ENCODE assay signal across 19 cellular contexts in genomic region chr20:51403465-51404220, GRCh38.
DNase-seq lines count a peak whose midpoint lies in the region; ATAC-seq and TF ChIP-seq lines count a peak whose summit lies in the region.
"Had no signal": no experiment of that assay in that cellular context is flagged by ENCODE, and none has a peak within 500 bp of the region (broad histone marks: within the 10 kb centered on the region; RNA-seq: fewer than 3 reads in every experiment).

No MANE protein-coding gene starts in this region.

- H3K36me3 Mint-ChIP-seq in activated CD4-positive, alpha-beta T cell treated with anti-CD3 and anti-CD28 coated beads, Interleukin-2, amount 10 ng/mL, durations not matched to agents 7 days and 5 days (ENCODE audit: low read depth), result peaks cover 90% of the 10 kb centered on the region
- H3K36me3 Mint-ChIP-seq in activated naive CD8-positive, alpha-beta T cell treated with anti-CD3 and anti-CD28 coated beads, Interleukin-2, amount 50 U/mL, for 24 hours (ENCODE audit: low read depth), result peaks cover 89% of the 10 kb centered on the region
- H3K36me3 Mint-ChIP-seq: brain had no signal

- H3K4me2 ChIP-seq in OCI-LY1 (ENCODE audit: low read length), result no peak overlapping the region

- peaks cover 79% of the 10 kb centered on the region for H3K4me1 ChIP-seq in OCI-LY1 (ENCODE audit: insufficient read depth, low read length, severe bottlenecking)
- no peaks in the 10 kb centered on the region for H3K4me1 ChIP-seq in ascending aorta
- H3K4me1 ChIP-seq: sigmoid colon had no signal

- H3K9me3 ChIP-seq in OCI-LY1 (ENCODE audit: low read length), result no peaks in the 10 kb centered on the region
- no peaks in the 10 kb centered on the region for H3K9me3 ChIP-seq in ascending aorta
- H3K9me3 ChIP-seq: sigmoid colon, upper lobe of left lung had no signal

- no peaks in the 10 kb centered on the region for H3F3A ChIP-seq in OCI-LY1 (ENCODE audit: insufficient read depth, low read length)

- TF ChIP-seq CTCF in OCI-LY1 (IDR thresholded peaks at IDR 0.05; ENCODE audit: low read length), result no peak
- TF ChIP-seq CTCF in ascending aorta (IDR thresholded peaks at IDR 0.05), result no peak

- no peaks in the 10 kb centered on the region for H3K9me3 Mint-ChIP-seq in activated CD4-positive, alpha-beta T cell treated with anti-CD3 and anti-CD28 coated beads, Interleukin-2, amount 10 ng/mL, durations not matched to agents 7 days and 5 days
- H3K9me3 Mint-ChIP-seq in activated naive CD8-positive, alpha-beta T cell treated with anti-CD3 and anti-CD28 coated beads, Interleukin-2, amount 50 U/mL, for 24 hours, result no peaks in the 10 kb centered on the region
- H3K9me3 Mint-ChIP-seq: brain, mesothelial cell of epicardium had no signal

- intact Hi-C loops in ascending aorta (cut with DNase I), result no loop called here

- peaks cover 89% of the 10 kb centered on the region for H3K4me1 Mint-ChIP-seq in activated CD4-positive, alpha-beta T cell treated with anti-CD3 and anti-CD28 coated beads, Interleukin-2, amount 10 ng/mL, durations not matched to agents 7 days and 5 days
- peaks cover 93% of the 10 kb centered on the region for H3K4me1 Mint-ChIP-seq in activated naive CD8-positive, alpha-beta T cell treated with anti-CD3 and anti-CD28 coated beads, Interleukin-2, amount 50 U/mL, for 24 hours

- H3K4me3 ChIP-seq in OCI-LY1 (ENCODE audit: low read depth, low read length, poor library complexity, severe bottlenecking) (no peak overlapping the region), skin epidermis (no peak overlapping the region), ascending aorta (no peak overlapping the region)
- H3K4me3 ChIP-seq: sigmoid colon, upper lobe of left lung had no signal

- POLR2A ChIA-PET in activated CD4-positive, alpha-beta T cell treated with anti-CD3 and anti-CD28 coated beads, Interleukin-2, amount 10 ng/mL, durations not matched to agents 7 days and 5 days (lab: Charles Lee), result no interaction called here
- POLR2A ChIA-PET in HEK293T (lab: Yijun Ruan, JAX), result no interaction called here

- peak overlapping the region; percentile 16; the same call in 1 of the 2 replicates for H3K9ac ChIP-seq in OCI-LY1 (ENCODE audit: low read length)

- no peaks in the 10 kb centered on the region for H4K20me1 ChIP-seq in OCI-LY1 (ENCODE audit: insufficient read depth, low read length)

- peaks cover 46% of the 10 kb centered on the region for H3K36me3 ChIP-seq in OCI-LY1 (ENCODE audit: insufficient read depth, low read length)
- no peaks in the 10 kb centered on the region for H3K36me3 ChIP-seq in ascending aorta
- H3K36me3 ChIP-seq: sigmoid colon, upper lobe of left lung had no signal

- no peaks in the 10 kb centered on the region for H3K27me3 ChIP-seq in OCI-LY1 (ENCODE audit: insufficient read depth, low read length)
- no peaks in the 10 kb centered on the region for H3K27me3 ChIP-seq in ascending aorta
- H3K27me3 ChIP-seq: sigmoid colon, upper lobe of left lung had no signal

- no peaks in the 10 kb centered on the region for H3K79me2 ChIP-seq in OCI-LY1 (ENCODE audit: insufficient read depth, low read length)

- H3K4me3 Mint-ChIP-seq in activated CD4-positive, alpha-beta T cell treated with anti-CD3 and anti-CD28 coated beads, Interleukin-2, amount 10 ng/mL, durations not matched to agents 7 days and 5 days, result no peak overlapping the region
- no peak overlapping the region for H3K4me3 Mint-ChIP-seq in activated naive CD8-positive, alpha-beta T cell treated with anti-CD3 and anti-CD28 coated beads, Interleukin-2, amount 50 U/mL, for 24 hours
- H3K4me3 Mint-ChIP-seq: brain, mesothelial cell of epicardium had no signal

- DNase-seq in activated CD4-positive, alpha-beta T cell treated with anti-CD3 and anti-CD28 coated beads, Interleukin-2, amount 10 ng/mL, durations not matched to agents 7 days and 5 days, result no peak
- DNase-seq in activated CD4-positive, alpha-beta T cell treated with anti-CD3 and anti-CD28 coated beads for 48 hours, result no peak
- DNase-seq in activated naive CD8-positive, alpha-beta T cell treated with anti-CD3 and anti-CD28 coated beads, Interleukin-2, amount 50 U/mL, for 24 hours, result no peak
- DNase-seq in NCI-H748 (lab: John Stamatoyannopoulos, UW; ENCODE audit: unreplicated experiment) (no peak), ascending aorta (ENCODE audit: low spot score in 2 of 2) (no peak), HEK293T (ENCODE audit: extremely low spot score) (no peak)
- DNase-seq: EL; kidney; NCI-H2081 treated with DMSO at 0.1 percent for 48 hours; NCI-H774; nucleus accumbens; RPMI8226; sigmoid colon; stimulated activated CD4-positive, alpha-beta T cell treated with anti-CD3 and anti-CD28 coated beads, Interleukin-4, amount 100 ng/mL, for 24 hours; upper lobe of left lung had no signal

- no peaks in the 10 kb centered on the region for H3K27me3 Mint-ChIP-seq in activated CD4-positive, alpha-beta T cell treated with anti-CD3 and anti-CD28 coated beads, Interleukin-2, amount 10 ng/mL, durations not matched to agents 7 days and 5 days
- no peaks in the 10 kb centered on the region for H3K27me3 Mint-ChIP-seq in activated naive CD8-positive, alpha-beta T cell treated with anti-CD3 and anti-CD28 coated beads, Interleukin-2, amount 50 U/mL, for 24 hours

- H3K27ac Mint-ChIP-seq in activated CD4-positive, alpha-beta T cell treated with anti-CD3 and anti-CD28 coated beads, Interleukin-2, amount 10 ng/mL, durations not matched to agents 7 days and 5 days, result peak overlapping the region; percentile 98
- H3K27ac Mint-ChIP-seq in activated naive CD8-positive, alpha-beta T cell treated with anti-CD3 and anti-CD28 coated beads, Interleukin-2, amount 50 U/mL, for 24 hours, result peak overlapping the region; percentile 97
- H3K27ac Mint-ChIP-seq: brain had no signal

- CTCF ChIA-PET in activated CD4-positive, alpha-beta T cell treated with anti-CD3 and anti-CD28 coated beads, Interleukin-2, amount 10 ng/mL, durations not matched to agents 7 days and 5 days (lab: Charles Lee), result interaction anchor here (0.7 to 2.1 kb wide), 8 partner anchors 11 to 474 kb away, joined by 3 to 9 read pairs (median 5); partner anchors contain the start of gene NFATC2
- CTCF ChIA-PET in HEK293T (lab: Yijun Ruan, JAX), result no interaction called here

- H3K27ac ChIP-seq in OCI-LY1 (ENCODE audit: low read depth, low read length, poor library complexity, severe bottlenecking) (peak overlapping the region; percentile 93), skin epidermis (peak overlapping the region in 12 of 21 experiments; percentile 3 to 94 (median 55)), ascending aorta (no peak overlapping the region)
- H3K27ac ChIP-seq: sigmoid colon had no signal

- ATAC-seq in activated naive CD8-positive, alpha-beta T cell treated with anti-CD3 and anti-CD28 coated beads, Interleukin-2, amount 50 U/mL, for 24 hours, result no peak

- H2AFZ ChIP-seq in OCI-LY1 (ENCODE audit: low read length), result no peak overlapping the region

- H3K9me2 ChIP-seq in OCI-LY1 (ENCODE audit: low read depth, low read length), result no peaks in the 10 kb centered on the region

TF ChIP-seq in HEK293T, 16 proteins besides CTCF, POLR2A, EP300 and RAD21:
- TF ChIP-seq HDGF (IDR thresholded peaks at IDR 0.05; ENCODE audit: borderline replicate concordance) (no peak), FOXA1 (IDR thresholded peaks at IDR 0.05) (no peak), ARNT (IDR thresholded peaks at IDR 0.05) (no peak), L3MBTL2 (conservative IDR thresholded peaks at IDR 0.05) (no peak), LEF1 (IDR thresholded peaks at IDR 0.05; ENCODE audit: borderline replicate concordance) (no peak), ELF4 (IDR thresholded peaks at IDR 0.05) (no peak), SP1 (IDR thresholded peaks at IDR 0.05) (no peak), CTBP1 (IDR thresholded peaks at IDR 0.05; ENCODE audit: borderline replicate concordance) (no peak), BHLHE40 (IDR thresholded peaks at IDR 0.05; ENCODE audit: borderline replicate concordance) (no peak), ZNF384 (IDR thresholded peaks at IDR 0.05) (no peak), TARDBP (IDR thresholded peaks at IDR 0.05) (no peak), SUZ12 (IDR thresholded peaks at IDR 0.05) (no peak), NFRKB (IDR thresholded peaks at IDR 0.05) (no peak), FOXM1 (IDR thresholded peaks at IDR 0.05; ENCODE audit: borderline replicate concordance) (no peak), FOXK2 (IDR thresholded peaks at IDR 0.05) (no peak)
- TF ChIP-seq, protein P1, sequence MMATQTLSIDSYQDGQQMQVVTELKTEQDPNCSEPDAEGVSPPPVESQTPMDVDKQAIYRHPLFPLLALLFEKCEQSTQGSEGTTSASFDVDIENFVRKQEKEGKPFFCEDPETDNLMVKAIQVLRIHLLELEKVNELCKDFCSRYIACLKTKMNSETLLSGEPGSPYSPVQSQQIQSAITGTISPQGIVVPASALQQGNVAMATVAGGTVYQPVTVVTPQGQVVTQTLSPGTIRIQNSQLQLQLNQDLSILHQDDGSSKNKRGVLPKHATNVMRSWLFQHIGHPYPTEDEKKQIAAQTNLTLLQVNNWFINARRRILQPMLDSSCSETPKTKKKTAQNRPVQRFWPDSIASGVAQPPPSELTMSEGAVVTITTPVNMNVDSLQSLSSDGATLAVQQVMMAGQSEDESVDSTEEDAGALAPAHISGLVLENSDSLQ (IDR thresholded peaks at IDR 0.05), result no peak
TF ChIP-seq in HEK293T: peak in this region for 0.

Comparison
In these comparisons a context has a peak if more than half of its experiments do, and no peak if none do; other contexts are left out.
1. H3K27ac ChIP-seq: peak in OCI-LY1 (single experiment) and skin epidermis (12 of 21); none in ascending aorta (0 of 2).